Comparison of ENCODE assay signal across 1 cellular context in the genomic region with DNA sequence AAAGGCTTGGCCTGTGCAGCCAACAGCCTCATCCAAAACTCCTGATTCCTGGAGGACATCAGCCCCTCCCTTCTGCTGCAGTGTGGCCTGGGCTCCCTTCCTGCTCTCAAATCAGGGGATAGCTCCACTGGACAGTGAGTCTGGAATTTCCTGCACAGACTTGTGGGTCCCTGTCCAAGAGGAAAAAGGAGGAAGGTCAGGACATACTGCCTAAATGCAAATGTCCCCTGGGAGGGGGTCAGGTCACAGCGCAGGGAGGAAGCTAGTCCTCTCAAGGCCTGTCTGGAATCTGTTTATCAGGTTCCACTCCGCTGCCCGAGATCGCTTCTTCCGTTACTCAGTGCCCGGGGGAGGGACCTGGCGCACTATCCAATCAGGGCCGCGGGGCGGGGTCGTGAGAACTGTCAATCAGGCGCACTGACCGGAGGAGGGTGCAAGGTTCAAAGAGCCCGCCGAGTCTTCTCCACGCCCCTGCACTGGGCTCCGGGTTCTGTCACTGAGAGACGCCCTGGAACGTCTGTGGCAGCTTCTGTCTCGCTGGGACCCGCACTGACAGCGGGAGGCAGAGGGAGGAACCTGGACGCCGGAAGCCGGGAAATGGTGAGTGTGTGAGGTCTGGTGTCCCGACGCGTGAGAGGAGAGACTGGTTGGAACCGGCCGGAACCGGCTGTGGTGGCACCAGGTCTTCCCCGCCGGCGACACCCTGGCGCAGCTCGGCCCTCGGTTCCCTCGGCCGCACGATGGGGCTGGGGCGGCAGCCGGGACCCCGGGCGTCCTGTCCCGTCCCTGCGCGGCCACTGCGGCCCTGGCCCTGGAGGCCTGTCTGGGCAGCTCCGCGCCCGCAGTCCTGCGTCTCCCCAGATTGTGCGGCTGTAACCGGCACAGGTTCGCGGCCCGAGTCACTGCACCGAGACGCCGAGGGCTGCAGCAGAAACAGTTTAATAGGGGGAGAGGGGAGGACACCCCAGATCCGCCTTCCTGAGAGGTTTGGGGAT.
TF ChIP-seq lines count a peak whose summit lies in the region.

A gene (plus strand): TSS at position 404 of the 995 bp plus-strand sequence. CDS start 194 bp downstream, at position 598.

TF ChIP-seq in K562, 482 proteins besides CTCF, POLR2A, EP300 and RAD21 (continued from another document and continues in another):
- TF ChIP-seq, protein P1, sequence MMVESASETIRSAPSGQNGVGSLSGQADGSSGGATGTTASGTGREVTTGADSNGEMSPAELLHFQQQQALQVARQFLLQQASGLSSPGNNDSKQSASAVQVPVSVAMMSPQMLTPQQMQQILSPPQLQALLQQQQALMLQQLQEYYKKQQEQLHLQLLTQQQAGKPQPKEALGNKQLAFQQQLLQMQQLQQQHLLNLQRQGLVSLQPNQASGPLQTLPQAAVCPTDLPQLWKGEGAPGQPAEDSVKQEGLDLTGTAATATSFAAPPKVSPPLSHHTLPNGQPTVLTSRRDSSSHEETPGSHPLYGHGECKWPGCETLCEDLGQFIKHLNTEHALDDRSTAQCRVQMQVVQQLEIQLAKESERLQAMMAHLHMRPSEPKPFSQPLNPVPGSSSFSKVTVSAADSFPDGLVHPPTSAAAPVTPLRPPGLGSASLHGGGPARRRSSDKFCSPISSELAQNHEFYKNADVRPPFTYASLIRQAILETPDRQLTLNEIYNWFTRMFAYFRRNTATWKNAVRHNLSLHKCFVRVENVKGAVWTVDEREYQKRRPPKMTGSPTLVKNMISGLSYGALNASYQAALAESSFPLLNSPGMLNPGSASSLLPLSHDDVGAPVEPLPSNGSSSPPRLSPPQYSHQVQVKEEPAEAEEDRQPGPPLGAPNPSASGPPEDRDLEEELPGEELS (CRISPR knock-in tag; IDR thresholded peaks at IDR 0.05; ENCODE audit: borderline replicate concordance) = peak; percentile 75; the same call in 1 of the 2 replicates
- TF ChIP-seq ZNF57 (CRISPR knock-in tag; IDR thresholded peaks at IDR 0.05) (no peak), LEF1 (IDR thresholded peaks at IDR 0.05) (peak; percentile 72; the same call in 1 of the 2 replicates), MTA3 (IDR thresholded peaks at IDR 0.05; ENCODE audit: borderline replicate concordance) (peak; percentile 76; the same call in 1 of the 2 replicates), KDM2B (CRISPR knock-in tag; IDR thresholded peaks at IDR 0.05) (no peak), TCF3 (CRISPR knock-in tag; IDR thresholded peaks at IDR 0.05) (no peak), HOXB6 (CRISPR knock-in tag; IDR thresholded peaks at IDR 0.05; ENCODE audit: borderline replicate concordance) (no peak), ZNF696 (CRISPR knock-in tag; conservative IDR thresholded peaks at IDR 0.05) (no peak), IFI16 (CRISPR knock-in tag; IDR thresholded peaks at IDR 0.05) (no peak), NR4A1 (CRISPR knock-in tag; IDR thresholded peaks at IDR 0.05) (no peak), NR4A1 (tag; IDR thresholded peaks at IDR 0.05) (no peak), HDGF (IDR thresholded peaks at IDR 0.05) (no peak), ZNF174 (CRISPR knock-in tag; IDR thresholded peaks at IDR 0.05) (no peak), MTA2 (IDR thresholded peaks at IDR 0.05; ENCODE audit: low read depth) (no peak), ZFX (CRISPR knock-in tag; IDR thresholded peaks at IDR 0.05) (peak; percentile 89), POLR2AphosphoS5 (IDR thresholded peaks at IDR 0.05; ENCODE audit: control insufficient read depth, insufficient read depth, low read depth, low read length) (peak; percentile 69), SIN3A (IDR thresholded peaks at IDR 0.05; ENCODE audit: borderline replicate concordance in 2 of 2, control insufficient read depth in 1 of 2, low read depth in 2 of 2, low read length in 2 of 2) (no peak; a peak in 1 of 4 replicates), RBBP5 (IDR thresholded peaks at IDR 0.05; ENCODE audit: borderline replicate concordance, insufficient read depth, low read length, poor library complexity, severe bottlenecking) (peak; percentile 71), ESRRB (CRISPR knock-in tag; IDR thresholded peaks at IDR 0.05; ENCODE audit: borderline replicate concordance) (no peak), SOX6 (IDR thresholded peaks at IDR 0.05) (peak; percentile 65), ELF2 (CRISPR knock-in tag; IDR thresholded peaks at IDR 0.05) (no peak), ZNF3 (CRISPR knock-in tag; IDR thresholded peaks at IDR 0.05) (no peak), CHCHD3 (CRISPR knock-in tag; IDR thresholded peaks at IDR 0.05) (no peak), FOXJ3 (CRISPR knock-in tag; IDR thresholded peaks at IDR 0.05) (no peak), GTF2E2 (tag; IDR thresholded peaks at IDR 0.05) (no peak), PURB (CRISPR knock-in tag; IDR thresholded peaks at IDR 0.05; ENCODE audit: low read depth) (no peak), MYNN (IDR thresholded peaks at IDR 0.05) (peak; percentile 25; the same call in 1 of the 2 replicates), MYNN (CRISPR knock-in tag; IDR thresholded peaks at IDR 0.05) (no peak), PHTF2 (CRISPR knock-in tag; IDR thresholded peaks at IDR 0.05) (no peak), GTF2A2 (tag; IDR thresholded peaks at IDR 0.05) (no peak), ASH1L (IDR thresholded peaks at IDR 0.05; ENCODE audit: borderline replicate concordance, low read depth, partially characterized antibody) (peak; percentile 30), CXXC5 (CRISPR knock-in tag; IDR thresholded peaks at IDR 0.05) (peak; percentile 86), TAF15 (IDR thresholded peaks at IDR 0.05; ENCODE audit: low read depth, low read length) (no peak), ZNF217 (CRISPR knock-in tag; IDR thresholded peaks at IDR 0.05) (no peak), ZNF12 (CRISPR knock-in tag; IDR thresholded peaks at IDR 0.05) (no peak), STAT5A (IDR thresholded peaks at IDR 0.05; ENCODE audit: borderline replicate concordance, low read length) (no peak), TEAD4 (IDR thresholded peaks at IDR 0.05; ENCODE audit: low read length) (no peak), TEAD4 (CRISPR knock-in tag; IDR thresholded peaks at IDR 0.05; ENCODE audit: borderline replicate concordance) (no peak), MED1 (CRISPR knock-in tag; IDR thresholded peaks at IDR 0.05; ENCODE audit: borderline replicate concordance) (no peak), POU5F1 (IDR thresholded peaks at IDR 0.05; ENCODE audit: borderline replicate concordance, low read depth, low read length, partially characterized antibody) (no peak), PHF20 (IDR thresholded peaks at IDR 0.05; ENCODE audit: partially characterized antibody) (peak; percentile 65), SMARCB1 (IDR thresholded peaks at IDR 0.05; ENCODE audit: insufficient read length, low read depth) (no peak), ADNP (tag; IDR thresholded peaks at IDR 0.05) (no peak), POLR2G (IDR thresholded peaks at IDR 0.05; ENCODE audit: low read depth, low read length) (peak; percentile 93), CREM (IDR thresholded peaks at IDR 0.05; ENCODE audit: low read depth) (peak; percentile 19), ZNF197 (CRISPR knock-in tag; IDR thresholded peaks at IDR 0.05; ENCODE audit: low read depth) (no peak), ZNF583 (CRISPR knock-in tag; IDR thresholded peaks at IDR 0.05) (no peak), GATAD2A (IDR thresholded peaks at IDR 0.05) (peak; percentile 71; the same call in 1 of the 2 replicates), MAFF (IDR thresholded peaks at IDR 0.05; ENCODE audit: low read length) (no peak), ZBTB1 (CRISPR knock-in tag; IDR thresholded peaks at IDR 0.05; ENCODE audit: borderline replicate concordance, low read depth) (peak; percentile 77; the same call in 1 of the 2 replicates)
- TF ChIP-seq, protein P2, sequence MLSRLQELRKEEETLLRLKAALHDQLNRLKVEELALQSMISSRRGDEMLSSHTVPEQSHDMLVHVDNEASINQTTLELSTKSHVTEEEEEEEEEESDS (CRISPR knock-in tag; IDR thresholded peaks at IDR 0.05) = no peak
- TF ChIP-seq, protein P3, sequence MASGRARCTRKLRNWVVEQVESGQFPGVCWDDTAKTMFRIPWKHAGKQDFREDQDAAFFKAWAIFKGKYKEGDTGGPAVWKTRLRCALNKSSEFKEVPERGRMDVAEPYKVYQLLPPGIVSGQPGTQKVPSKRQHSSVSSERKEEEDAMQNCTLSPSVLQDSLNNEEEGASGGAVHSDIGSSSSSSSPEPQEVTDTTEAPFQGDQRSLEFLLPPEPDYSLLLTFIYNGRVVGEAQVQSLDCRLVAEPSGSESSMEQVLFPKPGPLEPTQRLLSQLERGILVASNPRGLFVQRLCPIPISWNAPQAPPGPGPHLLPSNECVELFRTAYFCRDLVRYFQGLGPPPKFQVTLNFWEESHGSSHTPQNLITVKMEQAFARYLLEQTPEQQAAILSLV (tag; IDR thresholded peaks at IDR 0.05) = no peak
- TF ChIP-seq, protein P4, sequence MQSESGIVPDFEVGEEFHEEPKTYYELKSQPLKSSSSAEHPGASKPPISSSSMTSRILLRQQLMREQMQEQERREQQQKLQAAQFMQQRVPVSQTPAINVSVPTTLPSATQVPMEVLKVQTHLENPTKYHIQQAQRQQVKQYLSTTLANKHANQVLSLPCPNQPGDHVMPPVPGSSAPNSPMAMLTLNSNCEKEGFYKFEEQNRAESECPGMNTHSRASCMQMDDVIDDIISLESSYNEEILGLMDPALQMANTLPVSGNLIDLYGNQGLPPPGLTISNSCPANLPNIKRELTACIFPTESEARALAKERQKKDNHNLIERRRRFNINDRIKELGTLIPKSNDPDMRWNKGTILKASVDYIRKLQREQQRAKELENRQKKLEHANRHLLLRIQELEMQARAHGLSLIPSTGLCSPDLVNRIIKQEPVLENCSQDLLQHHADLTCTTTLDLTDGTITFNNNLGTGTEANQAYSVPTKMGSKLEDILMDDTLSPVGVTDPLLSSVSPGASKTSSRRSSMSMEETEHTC (IDR thresholded peaks at IDR 0.05) = no peak
- TF ChIP-seq, protein P5, sequence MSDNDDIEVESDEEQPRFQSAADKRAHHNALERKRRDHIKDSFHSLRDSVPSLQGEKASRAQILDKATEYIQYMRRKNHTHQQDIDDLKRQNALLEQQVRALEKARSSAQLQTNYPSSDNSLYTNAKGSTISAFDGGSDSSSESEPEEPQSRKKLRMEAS (CRISPR knock-in tag; IDR thresholded peaks at IDR 0.05) = peak; percentile 68; the same call in 1 of the 2 replicates
- TF ChIP-seq, protein P6, sequence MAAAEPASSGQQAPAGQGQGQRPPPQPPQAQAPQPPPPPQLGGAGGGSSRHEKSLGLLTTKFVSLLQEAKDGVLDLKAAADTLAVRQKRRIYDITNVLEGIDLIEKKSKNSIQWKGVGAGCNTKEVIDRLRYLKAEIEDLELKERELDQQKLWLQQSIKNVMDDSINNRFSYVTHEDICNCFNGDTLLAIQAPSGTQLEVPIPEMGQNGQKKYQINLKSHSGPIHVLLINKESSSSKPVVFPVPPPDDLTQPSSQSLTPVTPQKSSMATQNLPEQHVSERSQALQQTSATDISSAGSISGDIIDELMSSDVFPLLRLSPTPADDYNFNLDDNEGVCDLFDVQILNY (CRISPR knock-in tag; IDR thresholded peaks at IDR 0.05) = no peak
- TF ChIP-seq, protein P7, sequence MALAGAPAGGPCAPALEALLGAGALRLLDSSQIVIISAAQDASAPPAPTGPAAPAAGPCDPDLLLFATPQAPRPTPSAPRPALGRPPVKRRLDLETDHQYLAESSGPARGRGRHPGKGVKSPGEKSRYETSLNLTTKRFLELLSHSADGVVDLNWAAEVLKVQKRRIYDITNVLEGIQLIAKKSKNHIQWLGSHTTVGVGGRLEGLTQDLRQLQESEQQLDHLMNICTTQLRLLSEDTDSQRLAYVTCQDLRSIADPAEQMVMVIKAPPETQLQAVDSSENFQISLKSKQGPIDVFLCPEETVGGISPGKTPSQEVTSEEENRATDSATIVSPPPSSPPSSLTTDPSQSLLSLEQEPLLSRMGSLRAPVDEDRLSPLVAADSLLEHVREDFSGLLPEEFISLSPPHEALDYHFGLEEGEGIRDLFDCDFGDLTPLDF (CRISPR knock-in tag; IDR thresholded peaks at IDR 0.05) = no peak
- TF ChIP-seq, protein P8, sequence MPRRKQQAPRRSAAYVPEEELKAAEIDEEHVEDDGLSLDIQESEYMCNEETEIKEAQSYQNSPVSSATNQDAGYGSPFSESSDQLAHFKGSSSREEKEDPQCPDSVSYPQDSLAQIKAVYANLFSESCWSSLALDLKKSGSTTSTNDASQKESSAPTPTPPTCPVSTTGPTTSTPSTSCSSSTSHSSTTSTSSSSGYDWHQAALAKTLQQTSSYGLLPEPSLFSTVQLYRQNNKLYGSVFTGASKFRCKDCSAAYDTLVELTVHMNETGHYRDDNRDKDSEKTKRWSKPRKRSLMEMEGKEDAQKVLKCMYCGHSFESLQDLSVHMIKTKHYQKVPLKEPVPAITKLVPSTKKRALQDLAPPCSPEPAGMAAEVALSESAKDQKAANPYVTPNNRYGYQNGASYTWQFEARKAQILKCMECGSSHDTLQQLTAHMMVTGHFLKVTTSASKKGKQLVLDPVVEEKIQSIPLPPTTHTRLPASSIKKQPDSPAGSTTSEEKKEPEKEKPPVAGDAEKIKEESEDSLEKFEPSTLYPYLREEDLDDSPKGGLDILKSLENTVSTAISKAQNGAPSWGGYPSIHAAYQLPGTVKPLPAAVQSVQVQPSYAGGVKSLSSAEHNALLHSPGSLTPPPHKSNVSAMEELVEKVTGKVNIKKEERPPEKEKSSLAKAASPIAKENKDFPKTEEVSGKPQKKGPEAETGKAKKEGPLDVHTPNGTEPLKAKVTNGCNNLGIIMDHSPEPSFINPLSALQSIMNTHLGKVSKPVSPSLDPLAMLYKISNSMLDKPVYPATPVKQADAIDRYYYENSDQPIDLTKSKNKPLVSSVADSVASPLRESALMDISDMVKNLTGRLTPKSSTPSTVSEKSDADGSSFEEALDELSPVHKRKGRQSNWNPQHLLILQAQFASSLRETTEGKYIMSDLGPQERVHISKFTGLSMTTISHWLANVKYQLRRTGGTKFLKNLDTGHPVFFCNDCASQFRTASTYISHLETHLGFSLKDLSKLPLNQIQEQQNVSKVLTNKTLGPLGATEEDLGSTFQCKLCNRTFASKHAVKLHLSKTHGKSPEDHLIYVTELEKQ (CRISPR knock-in tag; IDR thresholded peaks at IDR 0.05) = no peak
- TF ChIP-seq, protein P9, sequence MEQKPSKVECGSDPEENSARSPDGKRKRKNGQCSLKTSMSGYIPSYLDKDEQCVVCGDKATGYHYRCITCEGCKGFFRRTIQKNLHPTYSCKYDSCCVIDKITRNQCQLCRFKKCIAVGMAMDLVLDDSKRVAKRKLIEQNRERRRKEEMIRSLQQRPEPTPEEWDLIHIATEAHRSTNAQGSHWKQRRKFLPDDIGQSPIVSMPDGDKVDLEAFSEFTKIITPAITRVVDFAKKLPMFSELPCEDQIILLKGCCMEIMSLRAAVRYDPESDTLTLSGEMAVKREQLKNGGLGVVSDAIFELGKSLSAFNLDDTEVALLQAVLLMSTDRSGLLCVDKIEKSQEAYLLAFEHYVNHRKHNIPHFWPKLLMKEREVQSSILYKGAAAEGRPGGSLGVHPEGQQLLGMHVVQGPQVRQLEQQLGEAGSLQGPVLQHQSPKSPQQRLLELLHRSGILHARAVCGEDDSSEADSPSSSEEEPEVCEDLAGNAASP (IDR thresholded peaks at IDR 0.05) = no peak
